In the genomic region with DNA sequence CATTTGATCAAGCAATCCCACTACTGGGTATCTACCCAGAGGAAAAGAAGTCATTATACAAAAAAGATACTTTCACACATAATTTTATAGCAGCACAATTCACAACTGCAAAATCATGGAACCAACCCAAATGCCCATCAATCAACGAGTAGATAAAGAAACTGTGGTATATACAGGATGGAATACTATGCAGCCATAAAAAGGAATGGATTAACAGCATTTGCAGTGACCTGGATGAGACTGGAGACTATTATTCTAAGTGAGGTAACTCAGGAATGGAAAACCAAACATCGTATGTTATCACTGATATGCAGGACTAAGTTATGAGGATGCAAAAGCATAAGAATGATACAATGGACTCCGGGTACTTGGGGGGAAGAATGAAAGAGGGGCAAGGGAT, we compare ENCODE assay signal across 5 cellular contexts. TPM values are rescaled to one million over a fixed set of nuclear protein-coding genes. Genes with fewer than 3 reads are reported as not detected.
DNase-seq lines count a peak whose midpoint lies in the region; ATAC-seq, FAIRE-seq and TF ChIP-seq lines count a peak whose summit lies in the region.
"Not testable (repeated sequence)": the region's sequence is repeated elsewhere in the genome, so short reads cannot be mapped to it uniquely, and the experiment has no call there.

No MANE protein-coding gene starts in this region.

- H3K9me3 Mint-ChIP-seq in CD8-positive, alpha-beta memory T cell = peaks cover 26 to 33% (median 28%) of the 10 kb centered on the region in 5 donors
- not testable (repeated sequence) for H3K9me3 Mint-ChIP-seq in activated T-helper 17 cell treated with anti-CD3 and anti-CD28 coated beads, Interleukin-2, amount 50 U/mL, for 72 hours
- peaks cover 0 to 79% (median 43%) of the 10 kb centered on the region in 11 donors for H3K9me3 Mint-ChIP-seq in naive thymus-derived CD4-positive, alpha-beta T cell

- peaks cover 93% of the 10 kb centered on the region for H3K79me2 ChIP-seq in K562 (ENCODE audit: control insufficient read depth, insufficient read depth, low read length)

- not testable (repeated sequence) for FAIRE-seq in K562 (lab: Jason Lieb, UNC)

- not testable (repeated sequence) for TF ChIP-seq RAD21 in K562 (CRISPR knock-in tag; conservative IDR thresholded peaks at IDR 0.05 in 1 of 2, IDR thresholded peaks at IDR 0.05 in 1 of 2)

- H3K9ac ChIP-seq in K562 (ENCODE audit: insufficient read depth in 1 of 2, low read depth in 2 of 2, low read length in 2 of 2) = not testable (repeated sequence)

- WGBS in K562 (ENCODE audit: insufficient coverage, low coverage, missing lambda C conversion rate) = 95% methylated on average over 3 of the region's 3 CpGs

- not testable (repeated sequence) for H3K27me3 Mint-ChIP-seq in CD8-positive, alpha-beta memory T cell; activated T-helper 17 cell treated with anti-CD3 and anti-CD28 coated beads, Interleukin-2, amount 50 U/mL, for 72 hours; naive thymus-derived CD4-positive, alpha-beta T cell

- intact Hi-C loops in K562 (cut with micrococcal nuclease); naive thymus-derived CD4-positive, alpha-beta T cell (cut with micrococcal nuclease): not testable (repeated sequence)

- not testable (repeated sequence) for DNase-seq in CD8-positive, alpha-beta memory T cell; K562 (ENCODE audit: extremely low read depth in 1 of 4, low spot score in 3 of 4); naive thymus-derived CD4-positive, alpha-beta T cell

- not testable (repeated sequence) for H3K4me2 ChIP-seq in K562 (ENCODE audit: insufficient read depth, low read length)

- not testable (repeated sequence) for H3K27me3 ChIP-seq in CD8-positive, alpha-beta memory T cell (ENCODE audit: insufficient read depth, low read length, poor library complexity, severe bottlenecking); K562 (ENCODE audit: control insufficient read depth in 2 of 2, insufficient read depth in 2 of 2, low read length in 2 of 2); naive thymus-derived CD4-positive, alpha-beta T cell (ENCODE audit: control insufficient read depth in 2 of 2, insufficient read depth in 2 of 2, low read length in 2 of 2)

- H2AFZ ChIP-seq in K562 (ENCODE audit: low read depth, low read length) = not testable (repeated sequence)

- CTCF ChIA-PET in CD8-positive, alpha-beta memory T cell (lab: Charles Lee); K562 (lab: Yijun Ruan, JAX; ENCODE audit: low intra/inter-chr PET ratio); naive thymus-derived CD4-positive, alpha-beta T cell (lab: Charles Lee): not testable (repeated sequence)

- H3K27ac Mint-ChIP-seq in CD8-positive, alpha-beta memory T cell = peak overlapping the region in 1 of 8 donors; percentile 23
- not testable (repeated sequence) for H3K27ac Mint-ChIP-seq in activated T-helper 17 cell treated with anti-CD3 and anti-CD28 coated beads, Interleukin-2, amount 50 U/mL, for 72 hours; naive thymus-derived CD4-positive, alpha-beta T cell

- peaks cover 38 to 69% (median 68%) of the 10 kb centered on the region in 3 donors for H3K36me3 Mint-ChIP-seq in CD8-positive, alpha-beta memory T cell
- peaks cover 95% of the 10 kb centered on the region for H3K36me3 Mint-ChIP-seq in activated T-helper 17 cell treated with anti-CD3 and anti-CD28 coated beads, Interleukin-2, amount 50 U/mL, for 72 hours (ENCODE audit: low read depth)
- H3K36me3 Mint-ChIP-seq in naive thymus-derived CD4-positive, alpha-beta T cell = peaks cover 34 to 82% (median 74%) of the 10 kb centered on the region in 5 donors

- peaks cover 10% of the 10 kb centered on the region for H3K9me3 ChIP-seq in CD8-positive, alpha-beta memory T cell (ENCODE audit: low read length)
- not testable (repeated sequence) for H3K9me3 ChIP-seq in K562 (replicated peaks; ENCODE audit: control insufficient read depth, insufficient read depth, low read depth, low read length); naive thymus-derived CD4-positive, alpha-beta T cell (ENCODE audit: control insufficient read depth in 2 of 3, low read length in 3 of 3)

- not testable (repeated sequence) for TF ChIP-seq EP300 in K562 (IDR thresholded peaks at IDR 0.05; ENCODE audit: low read length)

- H3K27ac ChIP-seq in CD8-positive, alpha-beta memory T cell (ENCODE audit: low read depth, low read length); K562 (ENCODE audit: extremely low read depth, low read depth, low read length); naive thymus-derived CD4-positive, alpha-beta T cell (ENCODE audit: low read depth, low read length): not testable (repeated sequence)

- BruUV-seq in K562 (replicated peaks; lab: Mats Ljungman, UMichigan) = not testable (repeated sequence)

- peaks cover 29% of the 10 kb centered on the region for H3K4me1 ChIP-seq in CD8-positive, alpha-beta memory T cell (ENCODE audit: insufficient read depth, low read length)
- H3K4me1 ChIP-seq in K562 (replicated peaks in 1 of 2; ENCODE audit: control insufficient read depth in 2 of 2, insufficient read depth in 2 of 2, low read length in 2 of 2) = not testable (repeated sequence)
- H3K4me1 ChIP-seq in naive thymus-derived CD4-positive, alpha-beta T cell (ENCODE audit: control insufficient read depth in 2 of 2, insufficient read depth in 2 of 2, low read length in 2 of 2) = peaks cover 12 to 20% of the 10 kb centered on the region in 2 donors

- not testable (repeated sequence) for H3K9me1 ChIP-seq in K562 (ENCODE audit: control insufficient read depth, insufficient read depth, low read length)

- not testable (repeated sequence) for H3K4me3 ChIP-seq in CD8-positive, alpha-beta memory T cell (ENCODE audit: low read length); K562; naive thymus-derived CD4-positive, alpha-beta T cell (ENCODE audit: low read length)

- ATAC-seq in SK-N-SH treated with all-trans-retinoic acid at 6 μM for 48 hours; activated T-helper 17 cell treated with anti-CD3 and anti-CD28 coated beads, Interleukin-2, amount 50 U/mL, for 72 hours (replicated peaks); K562; naive thymus-derived CD4-positive, alpha-beta T cell: not testable (repeated sequence)

- peaks cover 78 to 88% (median 87%) of the 10 kb centered on the region in 3 donors for H3K4me1 Mint-ChIP-seq in CD8-positive, alpha-beta memory T cell
- H3K4me1 Mint-ChIP-seq in activated T-helper 17 cell treated with anti-CD3 and anti-CD28 coated beads, Interleukin-2, amount 50 U/mL, for 72 hours = peaks cover 46% of the 10 kb centered on the region
- peaks cover 46 to 86% (median 80%) of the 10 kb centered on the region in 7 donors for H3K4me1 Mint-ChIP-seq in naive thymus-derived CD4-positive, alpha-beta T cell

- not testable (repeated sequence) for H4K20me1 ChIP-seq in K562 (replicated peaks; ENCODE audit: control insufficient read depth, insufficient read depth, low read length)

- H3K36me3 ChIP-seq in CD8-positive, alpha-beta memory T cell (ENCODE audit: insufficient read depth, low read length); K562 (ENCODE audit: control insufficient read depth, insufficient read depth, low read length): not testable (repeated sequence)
- H3K36me3 ChIP-seq in naive thymus-derived CD4-positive, alpha-beta T cell (ENCODE audit: control insufficient read depth in 2 of 3, insufficient read depth in 3 of 3, low read length in 3 of 3) = peaks cover 2 to 11% (median 10%) of the 10 kb centered on the region in 3 experiments

- H3K4me3 Mint-ChIP-seq in CD8-positive, alpha-beta memory T cell = peak overlapping the region in 5 of 7 donors; percentile 20 to 56 (median 40)
- H3K4me3 Mint-ChIP-seq in activated T-helper 17 cell treated with anti-CD3 and anti-CD28 coated beads, Interleukin-2, amount 50 U/mL, for 72 hours = peak overlapping the region; percentile 46
- H3K4me3 Mint-ChIP-seq in naive thymus-derived CD4-positive, alpha-beta T cell = peak overlapping the region in 7 of 10 donors; percentile 17 to 58 (median 52)

- not testable (repeated sequence) for TF ChIP-seq CTCF in K562 (IDR thresholded peaks at IDR 0.05 in 2 of 3, conservative IDR thresholded peaks at IDR 0.05 in 1 of 3; ENCODE audit: insufficient read depth in 2 of 3, low read depth in 1 of 3, low read length in 3 of 3)

- POLR2A ChIA-PET in CD8-positive, alpha-beta memory T cell (lab: Charles Lee); K562 (lab: Yijun Ruan, JAX); naive thymus-derived CD4-positive, alpha-beta T cell (lab: Charles Lee): not testable (repeated sequence)

- TF ChIP-seq POLR2A in K562 (conservative IDR thresholded peaks at IDR 0.05) = not testable (repeated sequence)

- in situ Hi-C loops in K562 (cut with MboI) = not testable (repeated sequence)

RNA-seq across cellular contexts. Expression of gene DDX24, which starts 8.9 kb away (rescaled TPM):
- 100 to 1,000 TPM; 274 to 283 TPM for total RNA-seq in CD8-positive, alpha-beta memory T cell
- polyA plus RNA-seq in CD8-positive, alpha-beta memory T cell = 287 TPM
- total RNA-seq in activated T-helper 17 cell treated with anti-CD3 and anti-CD28 coated beads, Interleukin-2, amount 50 U/mL, for 72 hours = 100 to 1,000 TPM; 222 to 241 TPM
- 39.3 and 70.0 TPM in 2 replicates for total RNA-seq in K562 (2011; cell fraction: chromatin; rRNA removed; ENCODE audit: low replicate concordance)
- 36.2 TPM in 2 replicates for total RNA-seq in K562 (2011; cell fraction: nucleolus; rRNA removed)
- total RNA-seq in K562 (2011; cell fraction: nucleoplasm; rRNA removed) = 33.4 and 34.7 TPM in 2 replicates
- total RNA-seq in K562 (2014; rRNA removed) (98.3 and 104 TPM in 2 replicates), K562 (2014; rRNA removed; fragmentation: Illumina TruSeq; extraction: Trizol) (129 and 139 TPM in 2 replicates), K562 (2015; rRNA removed; fragmentation: Illumina TruSeq; extraction: Trizol) (122 and 125 TPM in 2 replicates), K562 (2021) (118 and 127 TPM in 2 replicates)
- polyA plus RNA-seq in K562 (2011; rRNA removed) (95.7 and 98.6 TPM in 2 replicates), K562 (2014; fragmentation: Illumina TruSeq; extraction: Trizol) (139 and 175 TPM in 2 replicates), K562 (2014; fragmentation: Nextera tagmentation; extraction: Ambion mirVana) (100 to 1,000 TPM in 1 of 2 experiments, 10 to 100 TPM in 1; 95.1 to 136 TPM), K562 (2014; rRNA removed) (67.4 and 82.4 TPM in 2 replicates)
- polyA plus RNA-seq in K562 (2011; cell fraction: cytosol; rRNA removed) = 61.5 and 65.0 TPM in 2 replicates
- 76.7 and 77.4 TPM in 2 replicates for polyA plus RNA-seq in K562 (2011; cell fraction: nucleus; rRNA removed)
- 67.1 and 89.1 TPM in 2 replicates for polyA plus RNA-seq in K562 (2012)
- 102 and 114 TPM in 2 replicates for polyA minus RNA-seq in K562 (2011; rRNA and poly(A)+ RNA removed)
- 32.5 and 54.1 TPM in 2 replicates for polyA minus RNA-seq in K562 (2011; cell fraction: cytosol; rRNA and poly(A)+ RNA removed)
- 28.8 and 48.1 TPM in 2 replicates for polyA minus RNA-seq in K562 (2011; cell fraction: nucleus; rRNA and poly(A)+ RNA removed)
- total RNA-seq in naive thymus-derived CD4-positive, alpha-beta T cell = 100 to 1,000 TPM; 214 to 438 (median 333) TPM
- polyA plus RNA-seq in naive thymus-derived CD4-positive, alpha-beta T cell = 100 to 1,000 TPM; 190 to 306 TPM

RNA-seq across cellular contexts. Expression of gene IFI27L1, which starts 9.0 kb away (rescaled TPM):
- total RNA-seq in CD8-positive, alpha-beta memory T cell = 10 to 100 TPM; 15.5 to 18.4 TPM
- polyA plus RNA-seq in CD8-positive, alpha-beta memory T cell = 8.3 TPM
- total RNA-seq in activated T-helper 17 cell treated with anti-CD3 and anti-CD28 coated beads, Interleukin-2, amount 50 U/mL, for 72 hours = 10 to 100 TPM; 34.5 to 35.4 TPM
- total RNA-seq in K562 (2011; cell fraction: chromatin; rRNA removed; ENCODE audit: low replicate concordance) = 24.1 and 32.5 TPM in 2 replicates
- 33.0 and 35.5 TPM in 2 replicates for total RNA-seq in K562 (2011; cell fraction: nucleolus; rRNA removed)
- total RNA-seq in K562 (2011; cell fraction: nucleoplasm; rRNA removed) = 30.1 and 34.7 TPM in 2 replicates
- total RNA-seq in K562 (2014; rRNA removed) = 20.3 and 24.6 TPM in 2 replicates
- 13.8 and 19.7 TPM in 2 replicates for total RNA-seq in K562 (2014; rRNA removed; fragmentation: Illumina TruSeq; extraction: Trizol)
- 17.6 and 17.8 TPM in 2 replicates for total RNA-seq in K562 (2015; rRNA removed; fragmentation: Illumina TruSeq; extraction: Trizol)
- 20.2 and 23.8 TPM in 2 replicates for total RNA-seq in K562 (2021)
- 28.0 and 31.9 TPM in 2 replicates for polyA plus RNA-seq in K562 (2011; rRNA removed)
- 35.9 TPM in 2 replicates for polyA plus RNA-seq in K562 (2011; cell fraction: cytosol; rRNA removed)
- polyA plus RNA-seq in K562 (2011; cell fraction: nucleus; rRNA removed) = 50.2 and 57.1 TPM in 2 replicates
- 23.6 and 32.5 TPM in 2 replicates for polyA plus RNA-seq in K562 (2012)
- 14.5 and 19.3 TPM in 2 replicates for polyA plus RNA-seq in K562 (2014; fragmentation: Illumina TruSeq; extraction: Trizol)
- polyA plus RNA-seq in K562 (2014; fragmentation: Nextera tagmentation; extraction: Ambion mirVana) = 10 to 100 TPM; 22.8 to 28.0 TPM
- polyA plus RNA-seq in K562 (2014; rRNA removed) = 25.0 and 25.6 TPM in 2 replicates
- 4.8 and 7.3 TPM in 2 replicates for polyA minus RNA-seq in K562 (2011; rRNA and poly(A)+ RNA removed)
- 3.3 and 5.8 TPM in 2 replicates for polyA minus RNA-seq in K562 (2011; cell fraction: cytosol; rRNA and poly(A)+ RNA removed)
- polyA minus RNA-seq in K562 (2011; cell fraction: nucleus; rRNA and poly(A)+ RNA removed) = 6.5 and 11.7 TPM in 2 replicates
- total RNA-seq in naive thymus-derived CD4-positive, alpha-beta T cell = 10 to 100 TPM in 2 of 5 experiments, 1 to 10 TPM in 3; 6.3 to 31.8 (median 8.2) TPM
- 1 to 10 TPM; 7.6 to 8.5 TPM for polyA plus RNA-seq in naive thymus-derived CD4-positive, alpha-beta T cell

RNA-seq across cellular contexts. Expression of gene IFI27, which starts 38.5 kb away (rescaled TPM):
- 1 to 10 TPM; 1.3 TPM for total RNA-seq in CD8-positive, alpha-beta memory T cell
- 5.5 TPM for polyA plus RNA-seq in CD8-positive, alpha-beta memory T cell
- total RNA-seq in activated T-helper 17 cell treated with anti-CD3 and anti-CD28 coated beads, Interleukin-2, amount 50 U/mL, for 72 hours = 1 to 10 TPM; 2.1 to 3.0 TPM
- total RNA-seq in K562 (2011; cell fraction: chromatin; rRNA removed; ENCODE audit: low replicate concordance) = 2.0 and 2.4 TPM in 2 replicates
- total RNA-seq in K562 (2011; cell fraction: nucleolus; rRNA removed) = 2.2 and 2.9 TPM in 2 replicates
- total RNA-seq in K562 (2011; cell fraction: nucleoplasm; rRNA removed) = 3.8 and 4.0 TPM in 2 replicates
- total RNA-seq in K562 (2014; rRNA removed) (0.45 and 0.98 TPM in 2 replicates), K562 (2014; rRNA removed; fragmentation: Illumina TruSeq; extraction: Trizol) (0.95 and 1.1 TPM in 2 replicates), K562 (2015; rRNA removed; fragmentation: Illumina TruSeq; extraction: Trizol) (1.6 and 1.8 TPM in 2 replicates), K562 (2021) (1.0 and 1.3 TPM in 2 replicates)
- polyA plus RNA-seq in K562 (2011; rRNA removed) (2.0 TPM in 2 replicates), K562 (2014; fragmentation: Illumina TruSeq; extraction: Trizol) (0.19 and 1.2 TPM in 2 replicates), K562 (2014; fragmentation: Nextera tagmentation; extraction: Ambion mirVana) (1 to 10 TPM; 2.4 to 3.4 TPM), K562 (2014; rRNA removed) (0.89 TPM in 1 of 2 replicates, not detected in the other)
- 4.1 and 8.7 TPM in 2 replicates for polyA plus RNA-seq in K562 (2011; cell fraction: cytosol; rRNA removed)
- polyA plus RNA-seq in K562 (2011; cell fraction: nucleus; rRNA removed) = 4.0 and 5.2 TPM in 2 replicates
- polyA plus RNA-seq in K562 (2012) = 1.8 and 4.7 TPM in 2 replicates
- 0.28 and 0.39 TPM in 2 replicates for polyA minus RNA-seq in K562 (2011; rRNA and poly(A)+ RNA removed)
- polyA minus RNA-seq in K562 (2011; cell fraction: cytosol; rRNA and poly(A)+ RNA removed) = not detected in 2 replicates
- polyA minus RNA-seq in K562 (2011; cell fraction: nucleus; rRNA and poly(A)+ RNA removed) = 1.1 and 2.0 TPM in 2 replicates
- total RNA-seq in naive thymus-derived CD4-positive, alpha-beta T cell = 100 to 1,000 TPM in 1 of 5 experiments, 1 to 10 TPM in 1, under 1 TPM in 1, not detected in 2; 1.00 to 221 (median 2.9) TPM
- under 1 TPM in 1 of 2 donors, not detected in 1; 0.74 TPM for polyA plus RNA-seq in naive thymus-derived CD4-positive, alpha-beta T cell

RNA-seq across cellular contexts. Expression of gene OTUB2, which starts 45.9 kb away (rescaled TPM):
- total RNA-seq in CD8-positive, alpha-beta memory T cell = 1 to 10 TPM; 1.1 to 1.8 TPM
- 0.12 TPM for polyA plus RNA-seq in CD8-positive, alpha-beta memory T cell
- total RNA-seq in activated T-helper 17 cell treated with anti-CD3 and anti-CD28 coated beads, Interleukin-2, amount 50 U/mL, for 72 hours = 10 to 100 TPM in 1 of 2 donors, 1 to 10 TPM in 1; 6.3 to 11.0 TPM
- 0.12 and 0.72 TPM in 2 replicates for total RNA-seq in K562 (2011; cell fraction: chromatin; rRNA removed; ENCODE audit: low replicate concordance)
- 0.26 and 1.0 TPM in 2 replicates for total RNA-seq in K562 (2011; cell fraction: nucleolus; rRNA removed)
- 0.22 and 0.38 TPM in 2 replicates for total RNA-seq in K562 (2011; cell fraction: nucleoplasm; rRNA removed)
- total RNA-seq in K562 (2014; rRNA removed) (0.23 and 0.24 TPM in 2 replicates), K562 (2014; rRNA removed; fragmentation: Illumina TruSeq; extraction: Trizol) (0.07 and 0.35 TPM in 2 replicates), K562 (2015; rRNA removed; fragmentation: Illumina TruSeq; extraction: Trizol) (0.11 and 0.15 TPM in 2 replicates), K562 (2021) (0.31 and 0.34 TPM in 2 replicates)
- polyA plus RNA-seq in K562 (2011; rRNA removed) (0.11 and 0.20 TPM in 2 replicates), K562 (2014; fragmentation: Illumina TruSeq; extraction: Trizol) (0.15 and 0.21 TPM in 2 replicates), K562 (2014; fragmentation: Nextera tagmentation; extraction: Ambion mirVana) (under 1 TPM; 0.01 to 0.08 TPM), K562 (2014; rRNA removed) (0.08 and 0.26 TPM in 2 replicates)
- polyA plus RNA-seq in K562 (2011; cell fraction: cytosol; rRNA removed) = 0.09 and 0.12 TPM in 2 replicates
- polyA plus RNA-seq in K562 (2011; cell fraction: nucleus; rRNA removed) = 0.18 and 0.33 TPM in 2 replicates
- polyA plus RNA-seq in K562 (2012) = 0.21 and 0.28 TPM in 2 replicates
- 0.18 and 0.46 TPM in 2 replicates for polyA minus RNA-seq in K562 (2011; rRNA and poly(A)+ RNA removed)
- 0.67 TPM in 1 of 2 replicates, not detected in the other for polyA minus RNA-seq in K562 (2011; cell fraction: cytosol; rRNA and poly(A)+ RNA removed)
- polyA minus RNA-seq in K562 (2011; cell fraction: nucleus; rRNA and poly(A)+ RNA removed) = 0.22 and 0.40 TPM in 2 replicates
- total RNA-seq in naive thymus-derived CD4-positive, alpha-beta T cell = 1 to 10 TPM in 1 of 5 experiments, under 1 TPM in 3, not detected in 1; 0.11 to 2.5 (median 0.63) TPM
- under 1 TPM; 0.35 to 0.56 TPM for polyA plus RNA-seq in naive thymus-derived CD4-positive, alpha-beta T cell

RNA-seq across cellular contexts. Expression of gene IFI27L2, which starts 57.3 kb away (rescaled TPM):
- 10 to 100 TPM; 55.9 to 58.5 TPM for total RNA-seq in CD8-positive, alpha-beta memory T cell
- polyA plus RNA-seq in CD8-positive, alpha-beta memory T cell = 95.5 TPM
- 10 to 100 TPM; 58.5 to 58.8 TPM for total RNA-seq in activated T-helper 17 cell treated with anti-CD3 and anti-CD28 coated beads, Interleukin-2, amount 50 U/mL, for 72 hours
- total RNA-seq in K562 (2011; cell fraction: chromatin; rRNA removed; ENCODE audit: low replicate concordance) = 1.2 and 5.0 TPM in 2 replicates
- 2.6 and 2.7 TPM in 2 replicates for total RNA-seq in K562 (2011; cell fraction: nucleolus; rRNA removed)
- total RNA-seq in K562 (2011; cell fraction: nucleoplasm; rRNA removed) = 2.0 and 4.0 TPM in 2 replicates
- 8.0 and 9.3 TPM in 2 replicates for total RNA-seq in K562 (2014; rRNA removed)
- total RNA-seq in K562 (2014; rRNA removed; fragmentation: Illumina TruSeq; extraction: Trizol) = 2.3 and 2.7 TPM in 2 replicates
- 4.1 and 6.1 TPM in 2 replicates for total RNA-seq in K562 (2015; rRNA removed; fragmentation: Illumina TruSeq; extraction: Trizol)
- total RNA-seq in K562 (2021) = 4.4 and 5.5 TPM in 2 replicates
- polyA plus RNA-seq in K562 (2011; rRNA removed) = 3.3 and 4.1 TPM in 2 replicates
- polyA plus RNA-seq in K562 (2011; cell fraction: cytosol; rRNA removed) = 7.4 and 14.0 TPM in 2 replicates
- polyA plus RNA-seq in K562 (2011; cell fraction: nucleus; rRNA removed) = 2.2 and 4.6 TPM in 2 replicates
- polyA plus RNA-seq in K562 (2012) = 13.5 and 19.3 TPM in 2 replicates
- 2.5 and 3.8 TPM in 2 replicates for polyA plus RNA-seq in K562 (2014; fragmentation: Illumina TruSeq; extraction: Trizol)
- 1 to 10 TPM; 1.0 to 3.0 TPM for polyA plus RNA-seq in K562 (2014; fragmentation: Nextera tagmentation; extraction: Ambion mirVana)
- polyA plus RNA-seq in K562 (2014; rRNA removed) = 5.9 and 9.0 TPM in 2 replicates
- 0.33 and 0.88 TPM in 2 replicates for polyA minus RNA-seq in K562 (2011; rRNA and poly(A)+ RNA removed)
- not detected in 2 replicates for polyA minus RNA-seq in K562 (2011; cell fraction: cytosol; rRNA and poly(A)+ RNA removed)
- polyA minus RNA-seq in K562 (2011; cell fraction: nucleus; rRNA and poly(A)+ RNA removed) = 0.94 and 1.1 TPM in 2 replicates
- 10 to 100 TPM; 17.2 to 65.8 (median 26.5) TPM for total RNA-seq in naive thymus-derived CD4-positive, alpha-beta T cell
- polyA plus RNA-seq in naive thymus-derived CD4-positive, alpha-beta T cell = 10 to 100 TPM; 34.0 to 47.6 TPM
